8 cellular contexts compared by ENCODE assay signal in the genomic region with DNA sequence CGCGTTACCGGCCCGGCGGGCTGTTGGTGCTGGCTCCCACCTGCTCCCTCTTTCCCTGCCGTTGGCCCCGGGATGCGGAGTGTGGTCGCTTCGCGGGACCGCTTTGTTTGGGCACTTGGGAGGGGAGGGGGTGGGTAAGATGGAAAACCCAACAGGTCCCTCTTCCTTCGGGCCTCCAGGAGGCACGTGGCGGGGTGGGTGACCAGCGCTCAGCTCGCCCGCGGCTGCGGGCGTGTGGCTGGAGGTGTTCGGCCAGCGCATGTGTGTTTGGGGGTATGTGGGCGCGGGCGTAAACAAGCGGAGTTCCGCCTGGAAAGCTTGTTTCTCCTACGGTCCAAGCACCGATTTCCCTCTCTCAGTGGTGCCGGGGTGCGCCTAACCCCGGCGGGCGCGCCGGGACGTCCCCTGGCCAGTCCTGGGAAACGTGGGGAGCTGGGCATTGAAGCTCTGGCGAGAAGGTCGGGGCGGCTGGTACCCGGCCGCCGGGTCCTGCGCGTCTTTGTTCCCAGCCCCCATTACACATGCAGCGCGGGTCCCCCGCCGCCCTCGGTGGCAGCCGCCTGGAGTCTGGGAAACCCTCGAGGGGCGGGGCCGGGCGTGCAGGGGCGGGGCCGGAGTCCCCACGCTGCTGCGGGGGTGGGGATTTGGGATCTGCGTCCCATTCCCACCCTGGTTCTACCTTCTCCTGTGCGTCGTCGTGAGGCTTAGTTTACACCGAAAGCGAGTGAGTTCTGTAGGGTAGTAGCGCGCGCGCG. TPM values are rescaled to one million over a fixed set of nuclear protein-coding genes. Genes with fewer than 3 reads are reported as not detected.
DNase-seq lines count a peak whose midpoint lies in the region; ATAC-seq and TF ChIP-seq lines count a peak whose summit lies in the region.

No MANE protein-coding gene starts in this region.

- TF ChIP-seq POLR2A in right lobe of liver (IDR thresholded peaks at IDR 0.05), result no peak

- TF ChIP-seq CTCF in WTC11 (IDR thresholded peaks at IDR 0.05) (no peak), dorsolateral prefrontal cortex (IDR thresholded peaks at IDR 0.05 in 54 of 56, conservative IDR thresholded peaks at IDR 0.05 in 2 of 56; ENCODE audit: low read depth in 1 of 56, partially characterized antibody in 56 of 56) (peak in 1 of 56 donors; percentile 4), right lobe of liver (IDR thresholded peaks at IDR 0.05) (no peak)

- no CpG with 5 or more reads among the region's 72 CpGs for WGBS in right lobe of liver (ENCODE audit: insufficient coverage, low coverage, low lambda C conversion rate, missing lambda C conversion rate)

- DNase-seq in COR-L47 (lab: John Stamatoyannopoulos, UW) (peak; percentile 52), NCI-H1436 treated with DMSO at 0.1 percent for 48 hours (lab: John Stamatoyannopoulos, UW) (peak; percentile 4), WTC11 (ENCODE audit: low spot score) (peak; percentile 86), dorsolateral prefrontal cortex (peak in 9 of 10 donors; percentile 47 to 79 (median 68)), right lobe of liver (peak; percentile 86 to 91 (median 89))
- peak in 2 of 3 donors; percentile 15 to 25 for DNase-seq in stimulated activated CD4-positive, alpha-beta T cell treated with anti-CD3 and anti-CD28 coated beads, TNF-alpha, amount 100 ng/mL, for 48 hours (ENCODE audit: low read depth in 3 of 3)

- H3K27me3 ChIP-seq in dorsolateral prefrontal cortex, result no peaks in the 10 kb centered on the region
- H3K27me3 ChIP-seq in right lobe of liver, result no peaks in the 10 kb centered on the region

- H3K4me1 ChIP-seq in right lobe of liver, result peaks cover 0 to 29% (median 11%) of the 10 kb centered on the region in 4 donors

- intact Hi-C loops in dorsolateral prefrontal cortex (cut with DNase I) (loop anchor here (5.0 to 10.0 kb wide), 5 partner anchors 37 to 1463 kb away; a partner anchor contains a TSS), right lobe of liver (cut with DNase I) (no loop called here)

- no peaks in the 10 kb centered on the region for H3K9me3 ChIP-seq in right lobe of liver

- H3K4me3 ChIP-seq in dorsolateral prefrontal cortex (peak overlapping the region; percentile 69 to 96 (median 89)), right lobe of liver (peak overlapping the region; percentile 68 to 78 (median 70))

- no peaks in the 10 kb centered on the region for H3K36me3 ChIP-seq in right lobe of liver

- CTCF ChIA-PET in WTC11 (lab: Charles Lee), result interaction anchor here (0.9 to 2.4 kb wide), 4 partner anchors 41 to 318 kb away, joined by 3 to 13 read pairs (median 3); a partner anchor contains a TSS

- POLR2A ChIA-PET in WTC11 (lab: Charles Lee), result interaction anchor here (0.6 to 1.7 kb wide), 7 partner anchors 15 to 318 kb away, joined by 3 to 5 read pairs (median 4); a partner anchor contains a TSS

- peaks cover 45% of the 10 kb centered on the region for H3K4me1 Mint-ChIP-seq in WTC11

- peak overlapping the region; percentile 98 for H3K27ac Mint-ChIP-seq in WTC11

- H3K27ac ChIP-seq in dorsolateral prefrontal cortex (peak overlapping the region in 53 of 59 donors; percentile 1 to 96 (median 80)), right lobe of liver (peak overlapping the region; percentile 58 to 90 (median 77))

- peaks cover 8% of the 10 kb centered on the region for H3K9me3 Mint-ChIP-seq in WTC11

- H3K36me3 Mint-ChIP-seq in WTC11, result peaks cover 6% of the 10 kb centered on the region

- peak; percentile 37 for ATAC-seq in GM21723 (IDR thresholded peaks at IDR 0.05; ENCODE audit: unreplicated experiment)
- ATAC-seq in WTC11, result peak; percentile 53
- peak; percentile 73 to 81 (median 74) for ATAC-seq in right lobe of liver
- ATAC-seq in HG03097 (IDR thresholded peaks at IDR 0.05; ENCODE audit: low FRiP score, unreplicated experiment), result no peak

- no peaks in the 10 kb centered on the region for H3K27me3 Mint-ChIP-seq in WTC11 (ENCODE audit: low read depth)

- H3K4me3 Mint-ChIP-seq in WTC11, result peak overlapping the region; percentile 98

TF ChIP-seq in WTC11, 78 proteins besides CTCF, POLR2A, EP300 and RAD21 (continues in another document):
- 0 out of 2 replicates have a peak, but pooled peaks have one; percentile 26 for TF ChIP-seq ETV6 (CRISPR knock-in tag; IDR thresholded peaks at IDR 0.05)
- TF ChIP-seq, protein P1, sequence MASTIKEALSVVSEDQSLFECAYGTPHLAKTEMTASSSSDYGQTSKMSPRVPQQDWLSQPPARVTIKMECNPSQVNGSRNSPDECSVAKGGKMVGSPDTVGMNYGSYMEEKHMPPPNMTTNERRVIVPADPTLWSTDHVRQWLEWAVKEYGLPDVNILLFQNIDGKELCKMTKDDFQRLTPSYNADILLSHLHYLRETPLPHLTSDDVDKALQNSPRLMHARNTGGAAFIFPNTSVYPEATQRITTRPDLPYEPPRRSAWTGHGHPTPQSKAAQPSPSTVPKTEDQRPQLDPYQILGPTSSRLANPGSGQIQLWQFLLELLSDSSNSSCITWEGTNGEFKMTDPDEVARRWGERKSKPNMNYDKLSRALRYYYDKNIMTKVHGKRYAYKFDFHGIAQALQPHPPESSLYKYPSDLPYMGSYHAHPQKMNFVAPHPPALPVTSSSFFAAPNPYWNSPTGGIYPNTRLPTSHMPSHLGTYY (CRISPR knock-in tag; IDR thresholded peaks at IDR 0.05), result no peak
- TF ChIP-seq, protein P2, sequence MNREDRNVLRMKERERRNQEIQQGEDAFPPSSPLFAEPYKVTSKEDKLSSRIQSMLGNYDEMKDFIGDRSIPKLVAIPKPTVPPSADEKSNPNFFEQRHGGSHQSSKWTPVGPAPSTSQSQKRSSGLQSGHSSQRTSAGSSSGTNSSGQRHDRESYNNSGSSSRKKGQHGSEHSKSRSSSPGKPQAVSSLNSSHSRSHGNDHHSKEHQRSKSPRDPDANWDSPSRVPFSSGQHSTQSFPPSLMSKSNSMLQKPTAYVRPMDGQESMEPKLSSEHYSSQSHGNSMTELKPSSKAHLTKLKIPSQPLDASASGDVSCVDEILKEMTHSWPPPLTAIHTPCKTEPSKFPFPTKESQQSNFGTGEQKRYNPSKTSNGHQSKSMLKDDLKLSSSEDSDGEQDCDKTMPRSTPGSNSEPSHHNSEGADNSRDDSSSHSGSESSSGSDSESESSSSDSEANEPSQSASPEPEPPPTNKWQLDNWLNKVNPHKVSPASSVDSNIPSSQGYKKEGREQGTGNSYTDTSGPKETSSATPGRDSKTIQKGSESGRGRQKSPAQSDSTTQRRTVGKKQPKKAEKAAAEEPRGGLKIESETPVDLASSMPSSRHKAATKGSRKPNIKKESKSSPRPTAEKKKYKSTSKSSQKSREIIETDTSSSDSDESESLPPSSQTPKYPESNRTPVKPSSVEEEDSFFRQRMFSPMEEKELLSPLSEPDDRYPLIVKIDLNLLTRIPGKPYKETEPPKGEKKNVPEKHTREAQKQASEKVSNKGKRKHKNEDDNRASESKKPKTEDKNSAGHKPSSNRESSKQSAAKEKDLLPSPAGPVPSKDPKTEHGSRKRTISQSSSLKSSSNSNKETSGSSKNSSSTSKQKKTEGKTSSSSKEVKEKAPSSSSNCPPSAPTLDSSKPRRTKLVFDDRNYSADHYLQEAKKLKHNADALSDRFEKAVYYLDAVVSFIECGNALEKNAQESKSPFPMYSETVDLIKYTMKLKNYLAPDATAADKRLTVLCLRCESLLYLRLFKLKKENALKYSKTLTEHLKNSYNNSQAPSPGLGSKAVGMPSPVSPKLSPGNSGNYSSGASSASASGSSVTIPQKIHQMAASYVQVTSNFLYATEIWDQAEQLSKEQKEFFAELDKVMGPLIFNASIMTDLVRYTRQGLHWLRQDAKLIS (CRISPR knock-in tag; IDR thresholded peaks at IDR 0.05; ENCODE audit: borderline replicate concordance), result no peak
- TF ChIP-seq FOXK1 (CRISPR knock-in tag; IDR thresholded peaks at IDR 0.05), result peak; percentile 82
- TF ChIP-seq, protein P3, sequence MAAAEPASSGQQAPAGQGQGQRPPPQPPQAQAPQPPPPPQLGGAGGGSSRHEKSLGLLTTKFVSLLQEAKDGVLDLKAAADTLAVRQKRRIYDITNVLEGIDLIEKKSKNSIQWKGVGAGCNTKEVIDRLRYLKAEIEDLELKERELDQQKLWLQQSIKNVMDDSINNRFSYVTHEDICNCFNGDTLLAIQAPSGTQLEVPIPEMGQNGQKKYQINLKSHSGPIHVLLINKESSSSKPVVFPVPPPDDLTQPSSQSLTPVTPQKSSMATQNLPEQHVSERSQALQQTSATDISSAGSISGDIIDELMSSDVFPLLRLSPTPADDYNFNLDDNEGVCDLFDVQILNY (CRISPR knock-in tag; IDR thresholded peaks at IDR 0.05), result no peak
- no peak for TF ChIP-seq JAZF1 (CRISPR knock-in tag; IDR thresholded peaks at IDR 0.05)
- TF ChIP-seq ZNF219 (CRISPR knock-in tag; IDR thresholded peaks at IDR 0.05; ENCODE audit: borderline replicate concordance), result no peak

RNA-seq across cellular contexts. Expression of a gene that starts 1.4 kb away (rescaled TPM):
- total RNA-seq in WTC11 (2021) (104 to 117 TPM (median 112 TPM) in 3 replicates), dorsolateral prefrontal cortex (10 to 100 TPM; 10.4 to 24.2 (median 15.9) TPM), right lobe of liver (1 to 10 TPM; 2.0 to 5.9 (median 4.4) TPM)

RNA-seq across cellular contexts. Expression of a gene that starts 41.1 kb away (rescaled TPM):
- total RNA-seq in WTC11 (2021), result 12.2 to 13.7 TPM (median 12.9 TPM) in 3 replicates
- 10 to 100 TPM; 19.0 to 38.1 (median 27.2) TPM for total RNA-seq in dorsolateral prefrontal cortex
- total RNA-seq in right lobe of liver, result 1 to 10 TPM; 2.7 to 5.3 (median 3.9) TPM

Comparison
In these comparisons a context has a peak if more than half of its experiments do, and no peak if none do; other contexts are left out.
1. DNase-seq: peak in every context shown above with its lines; median percentile 89 in right lobe of liver; 86 in WTC11; 68 in dorsolateral prefrontal cortex; 52 in COR-L47; 20 in stimulated activated CD4-positive, alpha-beta T cell treated with anti-CD3 and anti-CD28 coated beads, TNF-alpha, amount 100 ng/mL, for 48 hours; 4 in NCI-H1436 treated with DMSO at 0.1 percent for 48 hours.
2. intact Hi-C loops: an anchor here in dorsolateral prefrontal cortex (5.0 to 10.0 kb wide); none called in right lobe of liver.